In the genomic region with DNA sequence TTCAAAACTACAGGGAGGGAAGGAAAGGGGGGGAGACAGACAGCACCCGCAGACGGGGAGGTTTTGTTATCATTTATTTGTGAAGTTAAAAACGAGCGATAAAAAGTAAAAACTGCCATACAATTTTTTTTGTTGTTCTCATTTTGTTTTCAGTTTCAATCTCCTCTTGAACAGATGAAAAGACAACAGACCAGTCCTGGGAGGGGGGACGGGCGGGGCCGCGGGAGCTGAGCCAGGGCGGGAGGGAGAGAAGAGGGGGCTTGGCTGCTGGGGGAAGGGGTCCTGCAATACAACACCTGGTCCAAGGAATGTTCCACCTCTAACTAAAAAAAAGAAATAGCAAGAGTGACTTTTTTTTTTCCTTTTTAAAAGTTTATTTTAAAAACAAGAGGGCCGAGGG, we compare ENCODE assay signal across 15 cellular contexts. TPM values are rescaled to one million over a fixed set of nuclear protein-coding genes. Genes with fewer than 3 reads are reported as not detected.
"Had no signal": no experiment of that assay in that cellular context is flagged by ENCODE, and none has a peak within 500 bp of the region (broad histone marks: within the 10 kb centered on the region; RNA-seq: fewer than 3 reads in every experiment).

No MANE protein-coding gene starts in this region.

- H3K4me3 ChIP-seq: cardiac muscle cell, left lung, psoas muscle, spleen, tibial artery had no signal

- H3K4me1 ChIP-seq: psoas muscle, tibial artery had no signal

- H3K27ac ChIP-seq: left lung, psoas muscle, tibial artery had no signal

- DNase-seq: activated CD4-positive, alpha-beta T cell treated with anti-CD3 and anti-CD28 coated beads for 48 hours; activated CD8-positive, alpha-beta memory T cell treated with anti-CD3 and anti-CD28 coated beads, Interleukin-2, amount 50 U/mL, for 4 hours; activated CD8-positive, alpha-beta T cell treated with anti-CD3 and anti-CD28 coated beads, Interleukin-2, amount 10 ng/mL, durations not matched to agents 7 days and 5 days; activated gamma-delta T cell; activated T-cell treated with anti-CD3 and anti-CD28 coated beads, Interleukin-2, amount 50 U/mL, for 72 hours; hypothalamus; kidney; left lung; natural killer cell; occipital lobe; spleen; T-cell; tibial artery had no signal

- H3K9me3 ChIP-seq: left lung, psoas muscle, spleen, tibial artery had no signal

- H3K27me3 ChIP-seq: cardiac muscle cell, left lung, spleen, tibial artery had no signal

RNA-seq across cellular contexts. Expression of a gene that starts 20.3 kb away (rescaled TPM):
- total RNA-seq: natural killer cell had no signal
